In the genomic region with DNA sequence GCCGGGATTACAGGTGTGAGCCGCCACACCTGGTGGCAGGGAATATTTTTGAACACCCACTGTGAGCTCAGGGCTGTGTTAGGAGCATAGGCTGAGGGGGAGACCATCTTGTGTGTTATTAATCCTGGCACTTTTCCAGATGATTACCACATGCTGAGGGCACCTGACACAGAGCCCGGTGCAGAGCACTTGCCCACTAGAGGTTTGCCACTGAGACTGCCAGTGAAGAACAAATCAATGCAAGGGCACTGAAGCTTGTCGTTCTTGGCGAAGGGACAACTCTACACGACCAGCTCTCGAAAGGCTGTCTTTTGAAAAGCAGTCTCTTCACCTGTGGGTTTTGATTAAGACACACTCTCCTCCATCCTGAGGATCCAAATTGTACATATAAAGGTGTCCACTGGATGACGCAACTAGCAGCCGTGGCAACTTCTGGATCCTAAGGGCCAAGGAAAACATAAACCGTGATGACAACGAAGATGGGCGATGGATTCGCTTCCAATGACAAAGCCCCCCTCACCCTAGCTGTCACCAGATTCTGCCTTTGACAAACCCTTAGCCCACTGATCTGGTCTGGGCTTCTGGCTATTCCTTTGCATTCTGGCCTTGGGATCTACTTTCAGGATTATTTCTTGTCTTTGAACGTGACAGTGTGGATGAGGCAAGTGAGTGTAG, we compare ENCODE assay signal across 27 cellular contexts. TPM values are rescaled to one million over a fixed set of nuclear protein-coding genes. Genes with fewer than 3 reads are reported as not detected.
DNase-seq lines count a peak whose midpoint lies in the region; ATAC-seq and TF ChIP-seq lines count a peak whose summit lies in the region.
"Had no signal": no experiment of that assay in that cellular context is flagged by ENCODE, and none has a peak within 500 bp of the region (broad histone marks: within the 10 kb centered on the region; RNA-seq: fewer than 3 reads in every experiment).

No MANE protein-coding gene starts in this region.

- peak overlapping the region; percentile 32 for H3K27ac Mint-ChIP-seq in nephron progenitor cell
- H3K27ac Mint-ChIP-seq: activated CD4-positive, alpha-beta T cell treated with anti-CD3 and anti-CD28 coated beads, Interleukin-2, amount 10 ng/mL, durations not matched to agents 7 days and 5 days; stimulated activated memory B cell treated with anti-CD40 and anti-IgM and Interleukin-4, amounts not matched to agents 10 μg/mL and 1 μg/mL and 100 μg/mL, for 72 hours had no signal

- H3K4me3 Mint-ChIP-seq in nephron progenitor cell: no peak overlapping the region
- H3K4me3 Mint-ChIP-seq: activated CD4-positive, alpha-beta T cell treated with anti-CD3 and anti-CD28 coated beads, Interleukin-2, amount 10 ng/mL, durations not matched to agents 7 days and 5 days; stimulated activated memory B cell treated with anti-CD40 and anti-IgM and Interleukin-4, amounts not matched to agents 10 μg/mL and 1 μg/mL and 100 μg/mL, for 72 hours had no signal

- H3K4me3 ChIP-seq in left ventricle myocardium inferior: no peak overlapping the region
- H3K4me3 ChIP-seq: BLaER1, heart right ventricle, uterus had no signal

- no peak for TF ChIP-seq CTCF in left ventricle myocardium inferior (IDR thresholded peaks at IDR 0.05; ENCODE audit: borderline replicate concordance)
- no peak for TF ChIP-seq CTCF in nephron progenitor cell (IDR thresholded peaks at IDR 0.05)

- H3K27ac ChIP-seq in left ventricle myocardium inferior (replicated peaks): peak overlapping the region; percentile 25
- H3K27ac ChIP-seq: BLaER1, heart right ventricle, HL-60, uterus had no signal

- H3K9me3 ChIP-seq in left ventricle myocardium inferior (replicated peaks): no peaks in the 10 kb centered on the region
- H3K9me3 ChIP-seq: BLaER1, heart right ventricle, uterus had no signal

- H3K36me3 ChIP-seq in left ventricle myocardium inferior: peaks cover 100% of the 10 kb centered on the region
- H3K36me3 ChIP-seq: BLaER1, uterus had no signal

- H3K27me3 Mint-ChIP-seq in nephron progenitor cell (ENCODE audit: low read depth, poor library complexity): no peaks in the 10 kb centered on the region
- H3K27me3 Mint-ChIP-seq: activated CD4-positive, alpha-beta T cell treated with anti-CD3 and anti-CD28 coated beads, Interleukin-2, amount 10 ng/mL, durations not matched to agents 7 days and 5 days; stimulated activated memory B cell treated with anti-CD40 and anti-IgM and Interleukin-4, amounts not matched to agents 10 μg/mL and 1 μg/mL and 100 μg/mL, for 72 hours had no signal

- intact Hi-C loops in left ventricle myocardium inferior (cut with micrococcal nuclease) (no loop called here), Right ventricle myocardium inferior (cut with DNase I) (no loop called here)

- peaks cover 11% of the 10 kb centered on the region for H3K4me1 Mint-ChIP-seq in nephron progenitor cell

- H3K4me1 ChIP-seq in left ventricle myocardium inferior: peaks cover 29% of the 10 kb centered on the region
- H3K4me1 ChIP-seq: uterus had no signal

- peaks cover 15% of the 10 kb centered on the region for H3K36me3 Mint-ChIP-seq in nephron progenitor cell (ENCODE audit: low read depth)

- no peaks in the 10 kb centered on the region for H3K27me3 ChIP-seq in left ventricle myocardium inferior (ENCODE audit: low read depth)
- H3K27me3 ChIP-seq: BLaER1, heart right ventricle, uterus had no signal

- no peaks in the 10 kb centered on the region for H3K9me3 Mint-ChIP-seq in nephron progenitor cell
- H3K9me3 Mint-ChIP-seq: activated CD4-positive, alpha-beta T cell treated with anti-CD3 and anti-CD28 coated beads, Interleukin-2, amount 10 ng/mL, durations not matched to agents 7 days and 5 days; stimulated activated memory B cell treated with anti-CD40 and anti-IgM and Interleukin-4, amounts not matched to agents 10 μg/mL and 1 μg/mL and 100 μg/mL, for 72 hours had no signal

- ATAC-seq in Right ventricle myocardium inferior (no peak), HG03108 (IDR thresholded peaks at IDR 0.05; ENCODE audit: unreplicated experiment) (no peak), GM19324 (IDR thresholded peaks at IDR 0.05; ENCODE audit: low FRiP score, unreplicated experiment) (no peak), GM18519 (IDR thresholded peaks at IDR 0.05; ENCODE audit: low FRiP score, unreplicated experiment) (no peak)
- ATAC-seq: HCT116; left cardiac atrium; stimulated activated memory B cell treated with anti-CD40 and anti-IgM and Interleukin-4, amounts not matched to agents 10 μg/mL and 1 μg/mL and 100 μg/mL, for 72 hours had no signal

- DNase-seq in left ventricle myocardium inferior (no peak), Right ventricle myocardium inferior (ENCODE audit: missing footprints) (no peak), NCI-H345 (lab: John Stamatoyannopoulos, UW) (peak; percentile 86), nephron progenitor cell (no peak), DMS153 treated with DMSO at 0.1 percent for 48 hours (lab: John Stamatoyannopoulos, UW; ENCODE audit: unreplicated experiment) (no peak)
- DNase-seq: ACHN; activated CD4-positive, alpha-beta T cell treated with anti-CD3 and anti-CD28 coated beads, Interleukin-2, amount 10 ng/mL, durations not matched to agents 7 days and 5 days; activated naive CD4-positive, alpha-beta T cell treated with Interleukin-2 at 50 U/mL for 16 hours; activated T-cell treated with anti-CD3 and anti-CD28 coated beads, Interleukin-2, amount 50 U/mL, for 48 hours; effector CD8-positive, alpha-beta T cell; EL; heart right ventricle; left cardiac atrium; mesenchymal stem cell; NCI-H748 treated with DMSO at 0.1 percent for 48 hours; occipital lobe; OCI-M1; stimulated activated CD4-positive, alpha-beta T cell treated with anti-CD3 and anti-CD28 coated beads, Interleukin-4, amount 100 ng/mL, for 1 hour; T-helper 9 cell; uterus had no signal

RNA-seq across cellular contexts. Expression of a gene that starts 28.7 kb away (rescaled TPM):
- total RNA-seq in left ventricle myocardium inferior (89.9 TPM), Right ventricle myocardium inferior (62.8 TPM)
